In genomic region chr4:48360966-48361470, GRCh38 we compare ENCODE assay signal across 18 cellular contexts. TPM values are rescaled to one million over a fixed set of nuclear protein-coding genes. Genes with fewer than 3 reads are reported as not detected.
A peak's percentile ranks its signal among the peaks of the same experiment; 100 is the strongest.
DNase-seq lines count a peak whose midpoint lies in the region; ATAC-seq and TF ChIP-seq lines count a peak whose summit lies in the region.
"Had no signal": no experiment of that assay in that cellular context is flagged by ENCODE, and none has a peak within 500 bp of the region (broad histone marks: within the 10 kb centered on the region; RNA-seq: fewer than 3 reads in every experiment).

No MANE protein-coding gene starts in this region.

- POLR2A ChIA-PET in WTC11 (lab: Charles Lee) = no interaction called here

- H3K79me2 ChIP-seq in GM23248 (ENCODE audit: insufficient read depth) (peaks cover 76% of the 10 kb centered on the region), fibroblast of lung (ENCODE audit: control insufficient read depth, insufficient read depth, low read length) (peaks cover 48% of the 10 kb centered on the region)

- H3K9me3 Mint-ChIP-seq in WTC11 = peaks cover 14% of the 10 kb centered on the region
- H3K9me3 Mint-ChIP-seq in osteocyte (ENCODE audit: unreplicated experiment) = no peaks in the 10 kb centered on the region
- H3K9me3 Mint-ChIP-seq: activated naive CD4-positive, alpha-beta T cell treated with anti-CD3 and anti-CD28 coated beads for 36 hours had no signal

- 37 to 41% methylated on average over 1 of the region's 1 CpG for WGBS in GM23248 (ENCODE audit: low coverage in 1 of 2, low lambda C conversion rate in 2 of 2, missing lambda C conversion rate in 2 of 2), 2 experiments

- H4K20me1 ChIP-seq in GM23248 (ENCODE audit: insufficient read depth) (no peaks in the 10 kb centered on the region; the same call in 1 of the 2 replicates), fibroblast of lung (ENCODE audit: control insufficient read depth, extremely low read depth, insufficient read depth, low read length) (no peaks in the 10 kb centered on the region)

- H3K36me3 ChIP-seq in GM23248 (ENCODE audit: low read depth) = no peaks in the 10 kb centered on the region
- H3K36me3 ChIP-seq in fibroblast of lung (ENCODE audit: control insufficient read depth, insufficient read depth, low read length) = no peaks in the 10 kb centered on the region
- H3K36me3 ChIP-seq in lower lobe of right lung = no peaks in the 10 kb centered on the region
- H3K36me3 ChIP-seq: HAP-1, tibial artery had no signal

- H3K9me3 ChIP-seq in GM23248 (ENCODE audit: low read depth) (no peaks in the 10 kb centered on the region), fibroblast of lung (ENCODE audit: control insufficient read depth, insufficient read depth, low read depth, low read length) (no peaks in the 10 kb centered on the region), lower lobe of right lung (no peaks in the 10 kb centered on the region)
- H3K9me3 ChIP-seq: gastroesophageal sphincter, HAP-1, tibial artery had no signal

- H2AFZ ChIP-seq in GM23248 (no peak overlapping the region), fibroblast of lung (ENCODE audit: low read length) (no peak overlapping the region)

- H3K27ac Mint-ChIP-seq in WTC11 (peak overlapping the region; percentile 0), osteocyte (ENCODE audit: unreplicated experiment) (peak overlapping the region; percentile 80)
- H3K27ac Mint-ChIP-seq: activated naive CD4-positive, alpha-beta T cell treated with anti-CD3 and anti-CD28 coated beads for 36 hours had no signal

- H3K4me3 ChIP-seq in GM23248 (peak overlapping the region; percentile 58), fibroblast of lung (replicated peaks in 1 of 4; ENCODE audit: control extremely low read depth in 1 of 4, insufficient read depth in 1 of 4, low read depth in 3 of 4, low read length in 4 of 4) (peak overlapping the region in 1 of 4 experiments; percentile 3), lower lobe of right lung (no peak overlapping the region)
- H3K4me3 ChIP-seq: gastroesophageal sphincter, HAP-1, lung, tibial artery had no signal

- no peaks in the 10 kb centered on the region for H3K27me3 Mint-ChIP-seq in WTC11 (ENCODE audit: low read depth)
- H3K27me3 Mint-ChIP-seq in osteocyte (ENCODE audit: unreplicated experiment) = no peaks in the 10 kb centered on the region

- DNase-seq in GM23248 (peak; percentile 49), WTC11 (ENCODE audit: low spot score) (no peak), fibroblast of lung (ENCODE audit: low read depth in 2 of 2) (peak; percentile 11 to 63), osteocyte (ENCODE audit: extremely low spot score, unreplicated experiment) (no peak), lower lobe of right lung (no peak), NAMALWA (ENCODE audit: low spot score) (no peak), mucosa of gallbladder (ENCODE audit: low spot score) (no peak)
- DNase-seq: activated CD4-positive, CD25-positive, alpha-beta regulatory T cell treated with anti-CD3 and anti-CD28 coated beads, Interleukin-2, amount 50 U/mL, for 72 hours; activated naive CD4-positive, alpha-beta T cell treated with anti-CD3 and anti-CD28 coated beads for 36 hours; effector CD8-positive, alpha-beta T cell; NCI-H748 treated with DMSO at 0.1 percent for 48 hours; stimulated activated CD4-positive, alpha-beta T cell treated with anti-CD3 and anti-CD28 coated beads, Interleukin-4, amount 100 ng/mL, for 24 hours; T-helper 2 cell; tibial artery had no signal

- H3K9ac ChIP-seq in GM23248 = peak overlapping the region; percentile 67
- no peak overlapping the region for H3K9ac ChIP-seq in fibroblast of lung (ENCODE audit: insufficient read depth, low read length)

- in situ Hi-C loops in GM23248 (cut with MboI) = no loop called here

- H3K4me3 Mint-ChIP-seq in WTC11 (no peak overlapping the region), osteocyte (ENCODE audit: unreplicated experiment) (peak overlapping the region; percentile 11)
- H3K4me3 Mint-ChIP-seq: activated naive CD4-positive, alpha-beta T cell treated with anti-CD3 and anti-CD28 coated beads for 36 hours had no signal

- CTCF ChIA-PET in WTC11 (lab: Charles Lee) = no interaction called here

- peaks cover 21% of the 10 kb centered on the region for H3K36me3 Mint-ChIP-seq in WTC11
- H3K36me3 Mint-ChIP-seq in osteocyte (ENCODE audit: unreplicated experiment) = no peaks in the 10 kb centered on the region

- ATAC-seq in WTC11 (no peak), HG02973 (IDR thresholded peaks at IDR 0.05; ENCODE audit: unreplicated experiment) (no peak), lower lobe of right lung (no peak)
- ATAC-seq: gastroesophageal sphincter had no signal

- H3K4me1 ChIP-seq in GM23248 (ENCODE audit: insufficient read depth) = peaks cover 33% of the 10 kb centered on the region
- peaks cover 5% of the 10 kb centered on the region for H3K4me1 ChIP-seq in fibroblast of lung (ENCODE audit: control insufficient read depth, extremely low read depth, insufficient read depth, low read length)
- peaks cover 26% of the 10 kb centered on the region for H3K4me1 ChIP-seq in lower lobe of right lung

- H3K27ac ChIP-seq in GM23248 (peak overlapping the region; percentile 86), fibroblast of lung (ENCODE audit: insufficient read depth, low read length) (peak overlapping the region; percentile 66), lower lobe of right lung (no peak overlapping the region)
- H3K27ac ChIP-seq: gastroesophageal sphincter, tibial artery had no signal

- intact Hi-C loops in lower lobe of right lung (cut with DNase I) = no loop called here

- H3K27me3 ChIP-seq in GM23248 (replicated peaks; ENCODE audit: insufficient read depth) (no peaks in the 10 kb centered on the region), fibroblast of lung (ENCODE audit: control insufficient read depth, insufficient read depth, low read length) (no peaks in the 10 kb centered on the region), lower lobe of right lung (ENCODE audit: low read depth) (no peaks in the 10 kb centered on the region)
- H3K27me3 ChIP-seq: gastroesophageal sphincter, tibial artery had no signal

- peaks cover 30% of the 10 kb centered on the region for H3F3A ChIP-seq in GM23248 (ENCODE audit: insufficient read depth)

- H3K9me2 ChIP-seq in GM23248 (ENCODE audit: insufficient read depth) = no peaks in the 10 kb centered on the region

- TF ChIP-seq CTCF in WTC11 (IDR thresholded peaks at IDR 0.05) (no peak), fibroblast of lung (conservative IDR thresholded peaks at IDR 0.05 in 1 of 2, IDR thresholded peaks at IDR 0.05 in 1 of 2; ENCODE audit: low read depth in 1 of 2, low read length in 2 of 2) (no peak), osteocyte (IDR thresholded peaks at IDR 0.05) (no peak), lower lobe of right lung (IDR thresholded peaks at IDR 0.05) (no peak)

- H3K4me2 ChIP-seq in GM23248 (ENCODE audit: unreplicated experiment) (peak overlapping the region; percentile 80), fibroblast of lung (ENCODE audit: extremely low read depth, insufficient read depth, low read length) (peak overlapping the region; percentile 63)

- peaks cover 7% of the 10 kb centered on the region; the same call in 1 of the 2 replicates for H3K4me1 Mint-ChIP-seq in WTC11
- peaks cover 34% of the 10 kb centered on the region for H3K4me1 Mint-ChIP-seq in osteocyte (ENCODE audit: unreplicated experiment)

TF ChIP-seq in WTC11, 78 proteins besides CTCF, POLR2A, EP300 and RAD21 (continues in another document):
- TF ChIP-seq NR3C1 (CRISPR knock-in tag; conservative IDR thresholded peaks at IDR 0.05; ENCODE audit: low read depth) (no peak), AR (CRISPR knock-in tag; IDR thresholded peaks at IDR 0.05) (no peak), FOXP1 (CRISPR knock-in tag; IDR thresholded peaks at IDR 0.05; ENCODE audit: borderline replicate concordance) (no peak), JUN (CRISPR knock-in tag; IDR thresholded peaks at IDR 0.05) (no peak), ZBTB21 (CRISPR knock-in tag; IDR thresholded peaks at IDR 0.05; ENCODE audit: borderline replicate concordance) (no peak), E2F1 (CRISPR knock-in tag; IDR thresholded peaks at IDR 0.05) (no peak)

RNA-seq across cellular contexts. Expression of gene SLAIN2, which starts 19.7 kb away (rescaled TPM):
- 60.4 and 98.3 TPM in 2 replicates for total RNA-seq in GM23248 (2014; rRNA removed; shearing (Covaris generic))
- polyA plus RNA-seq in GM23248 (2016; fragmentation: Nextera tagmentation; extraction: Ambion mirVana) = 41.9 and 46.2 TPM in 2 replicates
- 31.2 to 35.8 TPM (median 33.8 TPM) in 3 replicates for total RNA-seq in WTC11 (2021)
- total RNA-seq in fibroblast of lung = 29.8 and 34.2 TPM in 2 replicates
- polyA plus RNA-seq in fibroblast of lung = 57.4 and 71.1 TPM in 2 replicates
- polyA plus RNA-seq in fibroblast of lung (2012) = 45.6 and 50.1 TPM in 2 replicates
- polyA minus RNA-seq in fibroblast of lung (ENCODE audit: low replicate concordance) = 29.6 and 35.0 TPM in 2 replicates
- total RNA-seq in osteocyte = 70.1 and 82.7 TPM in 2 replicates
- 91.6 TPM for total RNA-seq in lower lobe of right lung
- 91.4 TPM for total RNA-seq in mucosa of gallbladder

Comparison
In these comparisons a context has a peak if more than half of its experiments do, and no peak if none do; other contexts are left out.
1. DNase-seq: peak in GM23248 (single experiment) and fibroblast of lung (2 of 2); none in WTC11 (single experiment), osteocyte (single experiment), lower lobe of right lung (single experiment), NAMALWA (single experiment) and mucosa of gallbladder (single experiment).